In the genomic region with DNA sequence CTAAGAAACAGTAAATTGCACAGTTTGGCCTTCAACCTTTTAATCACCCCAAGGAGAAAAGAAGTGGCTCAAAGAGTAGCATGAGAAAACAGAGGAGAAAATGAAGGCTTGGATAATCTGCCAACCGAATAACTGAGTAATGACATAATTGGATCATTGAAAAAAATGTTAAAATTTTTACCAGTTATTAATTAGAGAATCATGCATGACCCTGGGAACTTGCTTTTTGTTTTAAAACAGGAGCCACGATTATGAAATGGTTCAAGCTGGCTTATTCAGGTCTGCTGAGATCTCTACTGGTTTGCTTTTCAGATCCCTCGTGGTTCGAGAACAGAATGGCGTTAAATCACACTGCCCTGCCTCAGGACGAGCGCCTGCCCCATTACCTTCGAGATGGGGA, we compare ENCODE assay signal across 13 cellular contexts. TPM values are rescaled to one million over a fixed set of nuclear protein-coding genes. Genes with fewer than 3 reads are reported as not detected.
DNase-seq lines count a peak whose midpoint lies in the region; ATAC-seq, FAIRE-seq and TF ChIP-seq lines count a peak whose summit lies in the region.
"Had no signal": no experiment of that assay in that cellular context is flagged by ENCODE, and none has a peak within 500 bp of the region (broad histone marks: within the 10 kb centered on the region; RNA-seq: fewer than 3 reads in every experiment).

A gene with protein sequence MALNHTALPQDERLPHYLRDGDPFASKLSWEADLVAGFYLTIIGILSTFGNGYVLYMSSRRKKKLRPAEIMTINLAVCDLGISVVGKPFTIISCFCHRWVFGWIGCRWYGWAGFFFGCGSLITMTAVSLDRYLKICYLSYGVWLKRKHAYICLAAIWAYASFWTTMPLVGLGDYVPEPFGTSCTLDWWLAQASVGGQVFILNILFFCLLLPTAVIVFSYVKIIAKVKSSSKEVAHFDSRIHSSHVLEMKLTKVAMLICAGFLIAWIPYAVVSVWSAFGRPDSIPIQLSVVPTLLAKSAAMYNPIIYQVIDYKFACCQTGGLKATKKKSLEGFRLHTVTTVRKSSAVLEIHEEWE (plus strand): TSS at position 301 of the 400 bp plus-strand sequence. CDS start 35 bp downstream, at position 336.

- H2AFZ ChIP-seq in SK-N-SH (ENCODE audit: low read depth) (no peak within 1 kb of the TSS), keratinocyte (ENCODE audit: control insufficient read depth, low read length) (no peak within 1 kb of the TSS), smooth muscle cell (ENCODE audit: low read depth) (peak within 1 kb of the TSS; percentile 23), Karpas-422 (ENCODE audit: low read length) (no peak within 1 kb of the TSS)

- DNase-seq in SK-N-SH = no peak
- DNase-seq in WTC11 (ENCODE audit: low spot score) = no peak
- DNase-seq in keratinocyte (ENCODE audit: low read depth, low spot score) = no peak
- DNase-seq in smooth muscle cell (lab: John Stamatoyannopoulos, UW; ENCODE audit: unreplicated experiment) = no peak
- DNase-seq in Karpas-422 = no peak
- no peak for DNase-seq in hypothalamus (lab: John Stamatoyannopoulos, UW)
- no peak for DNase-seq in tibial nerve (ENCODE audit: low spot score in 2 of 2)
- DNase-seq: NCI-H345; NCI-H526 treated with DMSO at 0.1 percent for 48 hours; NK-92 treated with Interleukin-12 subunit alpha and Interleukin-12 subunit beta, amount 100 ng/mL, for 24 hours had no signal

- H3K4me3 ChIP-seq in SK-N-SH (ENCODE audit: low read depth in 2 of 2, low read length in 1 of 2) (peak within 1 kb of the TSS in 1 of 2 experiments; percentile 0; a peak in 1 of 4 replicates), keratinocyte (ENCODE audit: control insufficient read depth in 2 of 3, extremely low read depth in 1 of 3, insufficient read depth in 2 of 3, low read depth in 1 of 3, low read length in 3 of 3) (no peak within 1 kb of the TSS), smooth muscle cell (no peak within 1 kb of the TSS), Karpas-422 (ENCODE audit: low read length) (no peak within 1 kb of the TSS), tibial nerve (no peak within 1 kb of the TSS)
- H3K4me3 ChIP-seq: BLaER1 treated with 17β-estradiol and CSF1 and Interleukin-3, amounts not matched to agents 10 nM and 100 nM had no signal

- no peaks in the 10 kb centered on the region for H3K36me3 Mint-ChIP-seq in WTC11

- ATAC-seq in SK-N-SH treated with all-trans-retinoic acid at 6 μM for 48 hours (no peak), WTC11 (peak; percentile 24; the same call in 1 of the 2 replicates)

- no peaks in the 10 kb centered on the region for H4K20me1 ChIP-seq in SK-N-SH (ENCODE audit: insufficient read depth)
- H4K20me1 ChIP-seq in keratinocyte (ENCODE audit: control insufficient read depth, extremely low read depth, insufficient read depth, low read length) = no peaks in the 10 kb centered on the region
- no peaks in the 10 kb centered on the region for H4K20me1 ChIP-seq in smooth muscle cell (ENCODE audit: low read depth)
- no peaks in the 10 kb centered on the region for H4K20me1 ChIP-seq in Karpas-422 (ENCODE audit: insufficient read depth, low read depth, low read length)
- H4K20me1 ChIP-seq: BLaER1 treated with 17β-estradiol and CSF1 and Interleukin-3, amounts not matched to agents 10 nM and 100 nM had no signal

- H3K4me1 ChIP-seq in SK-N-SH (ENCODE audit: control insufficient read depth in 1 of 2, insufficient read depth in 2 of 2, low read depth in 1 of 2, low read length in 1 of 2) = no peaks in the 10 kb centered on the region
- H3K4me1 ChIP-seq in keratinocyte (ENCODE audit: control insufficient read depth, extremely low read depth, insufficient read depth, low read length) = peaks cover 6% of the 10 kb centered on the region
- H3K4me1 ChIP-seq in smooth muscle cell (ENCODE audit: low read depth) = no peaks in the 10 kb centered on the region
- no peaks in the 10 kb centered on the region for H3K4me1 ChIP-seq in Karpas-422 (ENCODE audit: low read length)
- peaks cover 0 to 11% (median 0%) of the 10 kb centered on the region in 4 donors for H3K4me1 ChIP-seq in tibial nerve

- FAIRE-seq in keratinocyte (lab: Jason Lieb, UNC) = no peak

- TF ChIP-seq RAD21 in SK-N-SH (IDR thresholded peaks at IDR 0.05; ENCODE audit: low read length) = no peak

- no peaks in the 10 kb centered on the region for H3K9me3 Mint-ChIP-seq in WTC11

- CTCF ChIA-PET in SK-N-SH (lab: Yijun Ruan, JAX) (interaction anchor here (1.6 to 9.3 kb wide), 4 partner anchors 26 to 367 kb away, joined by 4 to 62 read pairs (median 6); no protein-coding TSS in a partner anchor), WTC11 (lab: Charles Lee) (interaction anchor here (1.0 to 2.5 kb wide), 4 partner anchors 9 to 372 kb away, joined by 3 to 40 read pairs (median 3); no protein-coding TSS in a partner anchor)

- TF ChIP-seq CTCF in SK-N-SH (IDR thresholded peaks at IDR 0.05) = no peak
- no peak for TF ChIP-seq CTCF in WTC11 (IDR thresholded peaks at IDR 0.05)
- no peak for TF ChIP-seq CTCF in keratinocyte (optimal IDR thresholded peaks at IDR 0.05 in 1 of 3, IDR thresholded peaks at IDR 0.05 in 1 of 3, conservative IDR thresholded peaks at IDR 0.05 in 1 of 3; ENCODE audit: extremely low read depth in 1 of 3, insufficient read depth in 2 of 3, low read length in 3 of 3)
- TF ChIP-seq CTCF in smooth muscle cell (IDR thresholded peaks at IDR 0.05; ENCODE audit: borderline replicate concordance, insufficient read depth, poor library complexity, severe bottlenecking) = no peak
- TF ChIP-seq CTCF in tibial nerve (IDR thresholded peaks at IDR 0.05) = no peak

- peaks cover 19% of the 10 kb centered on the region for H3K27me3 Mint-ChIP-seq in WTC11 (ENCODE audit: low read depth)

- dilution Hi-C loops in keratinocyte (cut with MboI; ENCODE audit: extremely low pct_ligation_motif_present, low sequenced_read_pairs) = no loop called here

- peak within 1 kb of the TSS; percentile 65 for H3K4me2 ChIP-seq in SK-N-SH
- H3K4me2 ChIP-seq in keratinocyte (ENCODE audit: control insufficient read depth, extremely low read depth, insufficient read depth, low read depth, low read length) = peak within 1 kb of the TSS; percentile 62
- peak within 1 kb of the TSS; percentile 13 for H3K4me2 ChIP-seq in smooth muscle cell
- H3K4me2 ChIP-seq in Karpas-422 (ENCODE audit: low read depth, low read length, poor library complexity, severe bottlenecking) = no peak within 1 kb of the TSS

- no peaks in the 10 kb centered on the region for H3K9me3 ChIP-seq in SK-N-SH
- H3K9me3 ChIP-seq in keratinocyte (ENCODE audit: control insufficient read depth, low read depth, low read length) = no peaks in the 10 kb centered on the region
- no peaks in the 10 kb centered on the region for H3K9me3 ChIP-seq in smooth muscle cell (replicated peaks; ENCODE audit: low read depth)
- H3K9me3 ChIP-seq in Karpas-422 (ENCODE audit: low read length) = no peaks in the 10 kb centered on the region
- no peaks in the 10 kb centered on the region for H3K9me3 ChIP-seq in tibial nerve
- H3K9me3 ChIP-seq: BLaER1 treated with 17β-estradiol and CSF1 and Interleukin-3, amounts not matched to agents 10 nM and 100 nM had no signal

- POLR2A ChIA-PET in SK-N-SH (lab: Yijun Ruan, JAX) (no interaction called here), WTC11 (lab: Charles Lee) (interaction anchor here (1.3 kb wide), 1 partner anchor 150 kb away, joined by 4 read pairs; no protein-coding TSS in a partner anchor)

- H3K27ac ChIP-seq in SK-N-SH (ENCODE audit: low read depth in 2 of 2, low read length in 1 of 2) (no peak within 1 kb of the TSS), keratinocyte (ENCODE audit: control insufficient read depth, insufficient read depth, low read length) (no peak within 1 kb of the TSS), smooth muscle cell (ENCODE audit: low read depth) (no peak within 1 kb of the TSS), Karpas-422 (ENCODE audit: low read length) (no peak within 1 kb of the TSS), tibial nerve (no peak within 1 kb of the TSS)
- H3K27ac ChIP-seq: 22Rv1; BLaER1 treated with 17β-estradiol and CSF1 and Interleukin-3, amounts not matched to agents 10 nM and 100 nM had no signal

- no peak within 1 kb of the TSS for H3K4me3 Mint-ChIP-seq in WTC11

- TF ChIP-seq POLR2A in tibial nerve (IDR thresholded peaks at IDR 0.05) = no peak

- 21% methylated on average over 8 of the region's 8 CpGs for WGBS in SK-N-SH (ENCODE audit: low lambda C conversion rate)
- WGBS in smooth muscle cell (ENCODE audit: low lambda C conversion rate) = 90% methylated on average over 8 of the region's 8 CpGs
- 61 to 65% methylated on average over 8 of the region's 8 CpGs for WGBS in tibial nerve, 2 donors

- no peaks in the 10 kb centered on the region for H3K9me1 ChIP-seq in keratinocyte (ENCODE audit: control insufficient read depth, extremely low read depth, insufficient read depth, low read length)

- H3K36me3 ChIP-seq in SK-N-SH (replicated peaks in 1 of 2; ENCODE audit: control insufficient read depth in 1 of 2, insufficient read depth in 2 of 2, low read length in 1 of 2) (no peaks in the 10 kb centered on the region), keratinocyte (ENCODE audit: control insufficient read depth in 2 of 2, extremely low read depth in 1 of 2, insufficient read depth in 2 of 2, low read length in 2 of 2) (no peaks in the 10 kb centered on the region), smooth muscle cell (ENCODE audit: low read depth) (no peaks in the 10 kb centered on the region), Karpas-422 (ENCODE audit: insufficient read depth, low read length) (no peaks in the 10 kb centered on the region), tibial nerve (no peaks in the 10 kb centered on the region)
- H3K36me3 ChIP-seq: BLaER1 treated with 17β-estradiol and CSF1 and Interleukin-3, amounts not matched to agents 10 nM and 100 nM had no signal

- no peak within 1 kb of the TSS for H3K27ac Mint-ChIP-seq in WTC11

- H3K9me2 ChIP-seq in SK-N-SH (no peaks in the 10 kb centered on the region), Karpas-422 (replicated peaks; ENCODE audit: insufficient read depth, low read length) (no peaks in the 10 kb centered on the region)

- H3K79me2 ChIP-seq in SK-N-SH (ENCODE audit: insufficient read depth) = no peaks in the 10 kb centered on the region
- no peaks in the 10 kb centered on the region for H3K79me2 ChIP-seq in keratinocyte (ENCODE audit: control insufficient read depth, insufficient read depth, low read length)
- H3K79me2 ChIP-seq in smooth muscle cell (ENCODE audit: low read depth) = no peaks in the 10 kb centered on the region
- no peaks in the 10 kb centered on the region for H3K79me2 ChIP-seq in Karpas-422 (ENCODE audit: low read length)

- H3F3A ChIP-seq in SK-N-SH (replicated peaks; ENCODE audit: insufficient read depth) (no peaks in the 10 kb centered on the region), smooth muscle cell (ENCODE audit: low read depth) (no peaks in the 10 kb centered on the region)

- no peak within 1 kb of the TSS for H3K9ac ChIP-seq in SK-N-SH
- H3K9ac ChIP-seq in keratinocyte (ENCODE audit: control insufficient read depth, extremely low read depth, insufficient read depth, low read length) = no peak within 1 kb of the TSS
- H3K9ac ChIP-seq in smooth muscle cell (ENCODE audit: low read depth) = no peak within 1 kb of the TSS
- no peak within 1 kb of the TSS for H3K9ac ChIP-seq in Karpas-422 (ENCODE audit: low read length)
- H3K9ac ChIP-seq: BLaER1 treated with 17β-estradiol and CSF1 and Interleukin-3, amounts not matched to agents 10 nM and 100 nM had no signal

- peaks cover 28% of the 10 kb centered on the region; the same call in 1 of the 2 replicates for H3K27me3 ChIP-seq in SK-N-SH (ENCODE audit: insufficient read depth)
- H3K27me3 ChIP-seq in keratinocyte (ENCODE audit: control insufficient read depth, extremely low read depth, insufficient read depth, low read length) = no peaks in the 10 kb centered on the region
- no peaks in the 10 kb centered on the region for H3K27me3 ChIP-seq in smooth muscle cell (ENCODE audit: low read depth)
- no peaks in the 10 kb centered on the region for H3K27me3 ChIP-seq in Karpas-422 (ENCODE audit: low read length)
- no peaks in the 10 kb centered on the region for H3K27me3 ChIP-seq in tibial nerve
- H3K27me3 ChIP-seq: BLaER1 treated with 17β-estradiol and CSF1 and Interleukin-3, amounts not matched to agents 10 nM and 100 nM had no signal

- H3K4me1 Mint-ChIP-seq in WTC11 = peaks cover 13% of the 10 kb centered on the region

- TF ChIP-seq EP300 in SK-N-SH (IDR thresholded peaks at IDR 0.05; ENCODE audit: borderline replicate concordance in 1 of 2, low read depth in 1 of 2, low read length in 1 of 2) (no peak), tibial nerve (IDR thresholded peaks at IDR 0.05) (no peak)

RNA-seq across cellular contexts. Expression of the gene that starts here (rescaled TPM):
- polyA plus RNA-seq in SK-N-SH (2012; rRNA removed) (not detected in 2 replicates), keratinocyte (0.04 TPM in 1 of 3 replicates, not detected in the others), smooth muscle cell (not detected in 2 replicates)
- polyA plus RNA-seq in SK-N-SH (2012; cell fraction: cytosol; rRNA removed) = under 0.01 TPM in 1 of 2 replicates, not detected in the other
- polyA plus RNA-seq in SK-N-SH (2012; cell fraction: nucleus; rRNA removed) = not detected in 2 replicates
- total RNA-seq in WTC11 (2021) (not detected in 3 replicates), smooth muscle cell (not detected in 2 replicates), tibial nerve (not detected)
- polyA plus RNA-seq in keratinocyte (2011; ENCODE audit: low read depth) = not detected
- not detected in 2 replicates for polyA plus RNA-seq in keratinocyte (2011; cell fraction: cytosol; rRNA removed)
- not detected in 2 replicates for polyA plus RNA-seq in keratinocyte (2011; cell fraction: nucleus; rRNA removed)
- not detected in 2 replicates for polyA plus RNA-seq in keratinocyte (2012; ENCODE audit: low replicate concordance)
- 0.76 TPM in 1 of 3 replicates, not detected in the others for polyA minus RNA-seq in keratinocyte
- polyA minus RNA-seq in keratinocyte (2011; cell fraction: cytosol; rRNA and poly(A)+ RNA removed) = not detected
- polyA minus RNA-seq in keratinocyte (2011; cell fraction: nucleus; rRNA and poly(A)+ RNA removed) = not detected in 2 replicates
- not detected in 2 replicates for total RNA-seq in Karpas-422 (2014; rRNA removed; shearing (Covaris generic); ENCODE audit: low replicate concordance)

Comparison
In these comparisons a context has a peak if more than half of its experiments do, and no peak if none do; other contexts are left out.
1. Peak in ATAC-seq in WTC11; RNA of the gene not detected or under 1 TPM.